ENCODE assay signal across 10 cellular contexts in genomic region chr10:121926157-121926556, GRCh38. TPM values are rescaled to one million over a fixed set of nuclear protein-coding genes. Genes with fewer than 3 reads are reported as not detected.
DNase-seq lines count a peak whose midpoint lies in the region; ATAC-seq, FAIRE-seq and TF ChIP-seq lines count a peak whose summit lies in the region.
"Had no signal": no experiment of that assay in that cellular context is flagged by ENCODE, and none has a peak within 500 bp of the region (broad histone marks: within the 10 kb centered on the region; RNA-seq: fewer than 3 reads in every experiment).

No MANE protein-coding gene starts in this region.

- no peak for DNase-seq in activated T-cell treated with anti-CD3 and anti-CD28 coated beads, Interleukin-2, amount 50 U/mL, for 4 hours
- no peak for DNase-seq in activated T-cell treated with anti-CD3 and anti-CD28 coated beads, Interleukin-2, amount 50 U/mL, for 48 hours
- DNase-seq in WTC11 (ENCODE audit: low spot score) = no peak
- no peak for DNase-seq in keratinocyte (ENCODE audit: low read depth, low spot score)
- no peak for DNase-seq in thoracic aorta (ENCODE audit: low spot score)
- no peak for DNase-seq in activated gamma-delta T cell treated with Interleukin-2 at 50 U/mL for 16 hours
- no peak for DNase-seq in NCI-H2081 (lab: John Stamatoyannopoulos, UW)
- DNase-seq: NCI-H1694 treated with DMSO at 0.1 percent for 48 hours, T1000 had no signal

- H3K79me2 ChIP-seq in keratinocyte (ENCODE audit: control insufficient read depth, insufficient read depth, low read length) = peaks cover 28% of the 10 kb centered on the region

- ATAC-seq in activated T-cell treated with anti-CD3 and anti-CD28 coated beads, Interleukin-2, amount 50 U/mL, for 4 hours = no peak
- ATAC-seq in WTC11 (no peak), thoracic aorta (ENCODE audit: insufficient number of reproducible peaks, low FRiP score, low read depth) (no peak), HG02571 (IDR thresholded peaks at IDR 0.05; ENCODE audit: unreplicated experiment) (no peak)

- peaks cover 28% of the 10 kb centered on the region for H3K4me1 Mint-ChIP-seq in activated T-cell treated with anti-CD3 and anti-CD28 coated beads, Interleukin-2, amount 50 U/mL, for 4 hours (ENCODE audit: low read depth)
- peaks cover 19% of the 10 kb centered on the region for H3K4me1 Mint-ChIP-seq in WTC11

- no peaks in the 10 kb centered on the region for H3K9me3 Mint-ChIP-seq in activated T-cell treated with anti-CD3 and anti-CD28 coated beads, Interleukin-2, amount 50 U/mL, for 4 hours
- no peaks in the 10 kb centered on the region for H3K9me3 Mint-ChIP-seq in WTC11

- H2AFZ ChIP-seq in keratinocyte (ENCODE audit: control insufficient read depth, low read length) = no peak overlapping the region

- H3K4me2 ChIP-seq in keratinocyte (ENCODE audit: control insufficient read depth, extremely low read depth, insufficient read depth, low read depth, low read length) = peak overlapping the region; percentile 80

- no peak for TF ChIP-seq CTCF in WTC11 (IDR thresholded peaks at IDR 0.05)
- TF ChIP-seq CTCF in keratinocyte (optimal IDR thresholded peaks at IDR 0.05 in 1 of 3, IDR thresholded peaks at IDR 0.05 in 1 of 3, conservative IDR thresholded peaks at IDR 0.05 in 1 of 3; ENCODE audit: extremely low read depth in 1 of 3, insufficient read depth in 2 of 3, low read length in 3 of 3) = no peak
- no peak for TF ChIP-seq CTCF in thoracic aorta (IDR thresholded peaks at IDR 0.05)

- no peaks in the 10 kb centered on the region for H4K20me1 ChIP-seq in keratinocyte (ENCODE audit: control insufficient read depth, extremely low read depth, insufficient read depth, low read length)

- POLR2A ChIA-PET in WTC11 (lab: Charles Lee) = no interaction called here

- H3K27me3 ChIP-seq in keratinocyte (ENCODE audit: control insufficient read depth, extremely low read depth, insufficient read depth, low read length) (no peaks in the 10 kb centered on the region), thoracic aorta (replicated peaks; ENCODE audit: insufficient read depth) (no peaks in the 10 kb centered on the region)

- peak overlapping the region; percentile 26 for H3K4me3 Mint-ChIP-seq in activated T-cell treated with anti-CD3 and anti-CD28 coated beads, Interleukin-2, amount 50 U/mL, for 4 hours
- peak overlapping the region; percentile 87 for H3K4me3 Mint-ChIP-seq in WTC11

- peak overlapping the region in 2 of 3 experiments; percentile 62 to 79 for H3K4me3 ChIP-seq in keratinocyte (ENCODE audit: control insufficient read depth in 2 of 3, extremely low read depth in 1 of 3, insufficient read depth in 2 of 3, low read depth in 1 of 3, low read length in 3 of 3)
- H3K4me3 ChIP-seq in thoracic aorta = peak overlapping the region; percentile 89

- no peak overlapping the region for H3K9ac ChIP-seq in keratinocyte (ENCODE audit: control insufficient read depth, extremely low read depth, insufficient read depth, low read length)

- H3K36me3 Mint-ChIP-seq in activated T-cell treated with anti-CD3 and anti-CD28 coated beads, Interleukin-2, amount 50 U/mL, for 4 hours (ENCODE audit: insufficient read depth) = peaks cover 12% of the 10 kb centered on the region
- peaks cover 8% of the 10 kb centered on the region for H3K36me3 Mint-ChIP-seq in WTC11

- peak overlapping the region; percentile 94 for H3K27ac ChIP-seq in keratinocyte (ENCODE audit: control insufficient read depth, insufficient read depth, low read length)
- no peak overlapping the region for H3K27ac ChIP-seq in thoracic aorta

- FAIRE-seq in keratinocyte (lab: Jason Lieb, UNC) = no peak

- dilution Hi-C loops in keratinocyte (cut with MboI; ENCODE audit: extremely low pct_ligation_motif_present, low sequenced_read_pairs) = no loop called here

- peaks cover 21% of the 10 kb centered on the region for H3K4me1 ChIP-seq in keratinocyte (ENCODE audit: control insufficient read depth, extremely low read depth, insufficient read depth, low read length)
- peaks cover 15 to 28% of the 10 kb centered on the region in 2 donors for H3K4me1 ChIP-seq in thoracic aorta (ENCODE audit: control insufficient read depth in 1 of 2, low read depth in 2 of 2)

- H3K9me1 ChIP-seq in keratinocyte (ENCODE audit: control insufficient read depth, extremely low read depth, insufficient read depth, low read length) = no peaks in the 10 kb centered on the region

- H3K9me3 ChIP-seq in keratinocyte (ENCODE audit: control insufficient read depth, low read depth, low read length) = no peaks in the 10 kb centered on the region
- no peaks in the 10 kb centered on the region for H3K9me3 ChIP-seq in thoracic aorta

- CTCF ChIA-PET in WTC11 (lab: Charles Lee) = no interaction called here

- no peak overlapping the region for H3K27ac Mint-ChIP-seq in WTC11

- no peaks in the 10 kb centered on the region for H3K27me3 Mint-ChIP-seq in activated T-cell treated with anti-CD3 and anti-CD28 coated beads, Interleukin-2, amount 50 U/mL, for 4 hours (ENCODE audit: low read depth)
- no peaks in the 10 kb centered on the region; the same call in 1 of the 2 replicates for H3K27me3 Mint-ChIP-seq in WTC11 (ENCODE audit: low read depth)

- H3K36me3 ChIP-seq in keratinocyte (ENCODE audit: control insufficient read depth in 2 of 2, extremely low read depth in 1 of 2, insufficient read depth in 2 of 2, low read length in 2 of 2) (peaks cover 0 to 4% of the 10 kb centered on the region in 2 experiments), thoracic aorta (no peaks in the 10 kb centered on the region)

TF ChIP-seq in WTC11, 78 proteins besides CTCF, POLR2A, EP300 and RAD21 (continues in another document):
- no peak for TF ChIP-seq USF2 (CRISPR knock-in tag; IDR thresholded peaks at IDR 0.05)
- no peak for TF ChIP-seq ZBTB21 (CRISPR knock-in tag; IDR thresholded peaks at IDR 0.05; ENCODE audit: borderline replicate concordance)
- no peak for TF ChIP-seq FOXP1 (CRISPR knock-in tag; IDR thresholded peaks at IDR 0.05; ENCODE audit: borderline replicate concordance)
- TF ChIP-seq, protein P1, sequence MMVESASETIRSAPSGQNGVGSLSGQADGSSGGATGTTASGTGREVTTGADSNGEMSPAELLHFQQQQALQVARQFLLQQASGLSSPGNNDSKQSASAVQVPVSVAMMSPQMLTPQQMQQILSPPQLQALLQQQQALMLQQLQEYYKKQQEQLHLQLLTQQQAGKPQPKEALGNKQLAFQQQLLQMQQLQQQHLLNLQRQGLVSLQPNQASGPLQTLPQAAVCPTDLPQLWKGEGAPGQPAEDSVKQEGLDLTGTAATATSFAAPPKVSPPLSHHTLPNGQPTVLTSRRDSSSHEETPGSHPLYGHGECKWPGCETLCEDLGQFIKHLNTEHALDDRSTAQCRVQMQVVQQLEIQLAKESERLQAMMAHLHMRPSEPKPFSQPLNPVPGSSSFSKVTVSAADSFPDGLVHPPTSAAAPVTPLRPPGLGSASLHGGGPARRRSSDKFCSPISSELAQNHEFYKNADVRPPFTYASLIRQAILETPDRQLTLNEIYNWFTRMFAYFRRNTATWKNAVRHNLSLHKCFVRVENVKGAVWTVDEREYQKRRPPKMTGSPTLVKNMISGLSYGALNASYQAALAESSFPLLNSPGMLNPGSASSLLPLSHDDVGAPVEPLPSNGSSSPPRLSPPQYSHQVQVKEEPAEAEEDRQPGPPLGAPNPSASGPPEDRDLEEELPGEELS (CRISPR knock-in tag; IDR thresholded peaks at IDR 0.05) = no peak
- no peak for TF ChIP-seq GABPB1 (CRISPR knock-in tag; IDR thresholded peaks at IDR 0.05)
- TF ChIP-seq JAZF1 (CRISPR knock-in tag; IDR thresholded peaks at IDR 0.05) = no peak
- TF ChIP-seq ZNF423 (CRISPR knock-in tag; IDR thresholded peaks at IDR 0.05) = no peak
- no peak for TF ChIP-seq ZNF219 (CRISPR knock-in tag; IDR thresholded peaks at IDR 0.05; ENCODE audit: borderline replicate concordance)

RNA-seq across cellular contexts. Expression of gene ATE1, which starts 1.7 kb away (rescaled TPM):
- total RNA-seq in activated T-cell treated with anti-CD3 and anti-CD28 coated beads, Interleukin-2, amount 50 U/mL, for 4 hours = 10 to 100 TPM; 33.6 to 41.2 (median 38.5) TPM
- total RNA-seq in WTC11 (2021) (20.5 to 23.8 TPM (median 22.6 TPM) in 3 replicates), thoracic aorta (10 to 100 TPM; 14.8 to 27.4 TPM)
- 10.2 to 14.9 TPM (median 12.2 TPM) in 3 replicates for polyA plus RNA-seq in keratinocyte
- polyA plus RNA-seq in keratinocyte (2011; ENCODE audit: low read depth) = 6.6 TPM
- polyA plus RNA-seq in keratinocyte (2011; cell fraction: cytosol; rRNA removed) = 8.4 and 12.3 TPM in 2 replicates
- polyA plus RNA-seq in keratinocyte (2011; cell fraction: nucleus; rRNA removed) = 9.5 and 10.4 TPM in 2 replicates
- 7.7 and 11.9 TPM in 2 replicates for polyA plus RNA-seq in keratinocyte (2012; ENCODE audit: low replicate concordance)
- 10.0 to 26.2 TPM (median 19.0 TPM) in 3 replicates for polyA minus RNA-seq in keratinocyte
- polyA minus RNA-seq in keratinocyte (2011; cell fraction: cytosol; rRNA and poly(A)+ RNA removed) = 13.8 TPM
- 17.8 and 19.5 TPM in 2 replicates for polyA minus RNA-seq in keratinocyte (2011; cell fraction: nucleus; rRNA and poly(A)+ RNA removed)

RNA-seq across cellular contexts. Expression of gene NSMCE4A, which starts 48.9 kb away (rescaled TPM):
- total RNA-seq in activated T-cell treated with anti-CD3 and anti-CD28 coated beads, Interleukin-2, amount 50 U/mL, for 4 hours = 10 to 100 TPM; 81.0 to 85.2 (median 82.3) TPM
- total RNA-seq in WTC11 (2021) = 61.8 to 64.9 TPM (median 64.4 TPM) in 3 replicates
- polyA plus RNA-seq in keratinocyte = 27.5 to 52.0 TPM (median 29.1 TPM) in 3 replicates
- 75.7 TPM for polyA plus RNA-seq in keratinocyte (2011; ENCODE audit: low read depth)
- 22.1 and 31.1 TPM in 2 replicates for polyA plus RNA-seq in keratinocyte (2011; cell fraction: cytosol; rRNA removed)
- polyA plus RNA-seq in keratinocyte (2011; cell fraction: nucleus; rRNA removed) = 51.7 and 69.1 TPM in 2 replicates
- polyA plus RNA-seq in keratinocyte (2012; ENCODE audit: low replicate concordance) = 21.5 and 31.6 TPM in 2 replicates
- polyA minus RNA-seq in keratinocyte = 6.6 to 9.9 TPM (median 7.1 TPM) in 3 replicates
- polyA minus RNA-seq in keratinocyte (2011; cell fraction: cytosol; rRNA and poly(A)+ RNA removed) = 15.2 TPM
- 7.2 and 9.2 TPM in 2 replicates for polyA minus RNA-seq in keratinocyte (2011; cell fraction: nucleus; rRNA and poly(A)+ RNA removed)
- total RNA-seq in thoracic aorta = 10 to 100 TPM; 64.0 to 81.1 TPM
